ENCODE assay signal across 8 cellular contexts in genomic region chr1:203304919-203305808, GRCh38. TPM values are rescaled to one million over a fixed set of nuclear protein-coding genes. Genes with fewer than 3 reads are reported as not detected.
DNase-seq lines count a peak whose midpoint lies in the region; ATAC-seq and TF ChIP-seq lines count a peak whose summit lies in the region.

Gene BTG2 (plus strand): TSS chr1:203305519. CDS start chr1:203305607, 88 bp downstream.

- H3K36me3 Mint-ChIP-seq in HFFc6 (ENCODE audit: low read depth) = peaks cover 17% of the 10 kb centered on the region
- H3K36me3 Mint-ChIP-seq in activated naive CD4-positive, alpha-beta T cell treated with anti-CD3 and anti-CD28 coated beads, Interleukin-2, amount 10 ng/mL, durations not matched to agents 7 days and 5 days = peaks cover 43% of the 10 kb centered on the region

- peaks cover 22 to 53% of the 10 kb centered on the region in 2 experiments for H3K4me1 ChIP-seq in SK-N-SH (ENCODE audit: control insufficient read depth in 1 of 2, insufficient read depth in 2 of 2, low read depth in 1 of 2, low read length in 1 of 2)
- peaks cover 3 to 45% (median 25%) of the 10 kb centered on the region in 3 donors for H3K4me1 ChIP-seq in gastroesophageal sphincter
- H3K4me1 ChIP-seq in neutrophil (ENCODE audit: control insufficient read depth in 1 of 2, insufficient read depth in 1 of 2, low read depth in 1 of 2, low read length in 1 of 2) = peaks cover 74 to 88% of the 10 kb centered on the region in 2 experiments

- no peak for TF ChIP-seq RAD21 in SK-N-SH (IDR thresholded peaks at IDR 0.05; ENCODE audit: low read length)

- H3K4me1 Mint-ChIP-seq in HFFc6 (ENCODE audit: low read depth) = peaks cover 55% of the 10 kb centered on the region
- H3K4me1 Mint-ChIP-seq in activated naive CD4-positive, alpha-beta T cell treated with anti-CD3 and anti-CD28 coated beads, Interleukin-2, amount 10 ng/mL, durations not matched to agents 7 days and 5 days = peaks cover 61% of the 10 kb centered on the region

- POLR2A ChIA-PET in SK-N-SH (lab: Yijun Ruan, JAX) = interaction anchor here (1.0 to 2.5 kb wide), 3 partner anchors 11 to 28 kb away, joined by 3 to 15 read pairs (median 12); no protein-coding TSS in a partner anchor

- no peaks in the 10 kb centered on the region for H3K27me3 ChIP-seq in GM06990 (replicated peaks; ENCODE audit: control insufficient read depth, insufficient read depth, low read length)
- H3K27me3 ChIP-seq in SK-N-SH (ENCODE audit: insufficient read depth) = no peaks in the 10 kb centered on the region
- H3K27me3 ChIP-seq in gastroesophageal sphincter = no peaks in the 10 kb centered on the region
- H3K27me3 ChIP-seq in neutrophil = no peaks in the 10 kb centered on the region

- TF ChIP-seq EP300 in SK-N-SH (IDR thresholded peaks at IDR 0.05; ENCODE audit: borderline replicate concordance in 1 of 2, low read depth in 1 of 2, low read length in 1 of 2) = no peak
- no peak for TF ChIP-seq EP300 in gastroesophageal sphincter (IDR thresholded peaks at IDR 0.05)

- TF ChIP-seq CTCF in GM06990 (IDR thresholded peaks at IDR 0.05; ENCODE audit: insufficient read depth, low read length, poor library complexity, severe bottlenecking) = no peak
- TF ChIP-seq CTCF in HFFc6 (IDR thresholded peaks at IDR 0.05) = no peak
- no peak for TF ChIP-seq CTCF in NB4 (IDR thresholded peaks at IDR 0.05; ENCODE audit: low read depth, low read length)
- no peak for TF ChIP-seq CTCF in SK-N-SH (IDR thresholded peaks at IDR 0.05)
- peak in 2 of 4 experiments; percentile 7 to 11 for TF ChIP-seq CTCF in gastroesophageal sphincter (IDR thresholded peaks at IDR 0.05)
- peak; percentile 44 for TF ChIP-seq CTCF in neutrophil (IDR thresholded peaks at IDR 0.05)

- CTCF ChIA-PET in SK-N-SH (lab: Yijun Ruan, JAX) = interaction anchor here (0.6 to 9.2 kb wide), 12 partner anchors 12 to 183 kb away, joined by 3 to 127 read pairs (median 6); no protein-coding TSS in a partner anchor
- CTCF ChIA-PET in activated naive CD4-positive, alpha-beta T cell treated with anti-CD3 and anti-CD28 coated beads, Interleukin-2, amount 10 ng/mL, durations not matched to agents 7 days and 5 days (lab: Charles Lee) = interaction anchor here (1.0 to 8.9 kb wide), 6 partner anchors 10 to 34 kb away, joined by 3 to 138 read pairs (median 71); no protein-coding TSS in a partner anchor

- H3K36me3 ChIP-seq in GM06990 (ENCODE audit: control insufficient read depth, insufficient read depth, low read length) = peaks cover 25% of the 10 kb centered on the region
- H3K36me3 ChIP-seq in SK-N-SH (replicated peaks in 1 of 2; ENCODE audit: control insufficient read depth in 1 of 2, insufficient read depth in 2 of 2, low read length in 1 of 2) = peaks cover 15 to 23% of the 10 kb centered on the region in 2 experiments
- H3K36me3 ChIP-seq in gastroesophageal sphincter = peaks cover 0 to 35% of the 10 kb centered on the region in 2 donors
- H3K36me3 ChIP-seq in neutrophil = peaks cover 40% of the 10 kb centered on the region

- 25% methylated on average over 24 of the region's 79 CpGs for WGBS in SK-N-SH (ENCODE audit: low lambda C conversion rate)
- WGBS in gastroesophageal sphincter (ENCODE audit: low coverage in 1 of 2), 2 donors = 6 to 12% methylated on average over 12 to 15 of the region's 79 CpGs

- H3K79me2 ChIP-seq in SK-N-SH (ENCODE audit: insufficient read depth) = peaks cover 32% of the 10 kb centered on the region

- H3K9me3 Mint-ChIP-seq in HFFc6 = no peaks in the 10 kb centered on the region
- H3K9me3 Mint-ChIP-seq in activated naive CD4-positive, alpha-beta T cell treated with anti-CD3 and anti-CD28 coated beads, Interleukin-2, amount 10 ng/mL, durations not matched to agents 7 days and 5 days = no peaks in the 10 kb centered on the region

- H3F3A ChIP-seq in SK-N-SH (replicated peaks; ENCODE audit: insufficient read depth) = peaks cover 4% of the 10 kb centered on the region

- DNase-seq in GM06990 (ENCODE audit: extremely low read depth, insufficient read length) (peak; percentile 94), HFFc6 (peak; percentile 79), NB4 (ENCODE audit: low read depth) (peak; percentile 81), SK-N-SH (peak; percentile 99), substantia nigra (lab: John Stamatoyannopoulos, UW) (peak; percentile 71 to 100 (median 94))
- peak; percentile 94 for DNase-seq in activated naive CD4-positive, alpha-beta T cell treated with anti-CD3 and anti-CD28 coated beads, Interleukin-2, amount 10 ng/mL, durations not matched to agents 7 days and 5 days

- H3K27me3 Mint-ChIP-seq in HFFc6 (ENCODE audit: insufficient read depth) = peaks cover 18% of the 10 kb centered on the region
- no peaks in the 10 kb centered on the region for H3K27me3 Mint-ChIP-seq in activated naive CD4-positive, alpha-beta T cell treated with anti-CD3 and anti-CD28 coated beads, Interleukin-2, amount 10 ng/mL, durations not matched to agents 7 days and 5 days

- H3K4me2 ChIP-seq in SK-N-SH = peak within 1 kb of the TSS; percentile 99

- H3K4me3 ChIP-seq in GM06990 (replicated peaks; ENCODE audit: low read depth, low read length) (peak within 1 kb of the TSS; percentile 98), NB4 (ENCODE audit: low read depth, low read length) (peak within 1 kb of the TSS; percentile 67), SK-N-SH (ENCODE audit: low read depth in 2 of 2, low read length in 1 of 2) (peak within 1 kb of the TSS; percentile 84 to 94), gastroesophageal sphincter (peak within 1 kb of the TSS; percentile 76 to 92), neutrophil (ENCODE audit: low read depth in 1 of 2, low read length in 1 of 2) (peak within 1 kb of the TSS; percentile 91 to 99)

- H3K27ac ChIP-seq in SK-N-SH (ENCODE audit: low read depth in 2 of 2, low read length in 1 of 2) (peak within 1 kb of the TSS; percentile 45 to 83; a peak in 3 of 4 replicates), gastroesophageal sphincter (peak within 1 kb of the TSS; percentile 93 to 99 (median 96)), neutrophil (peak within 1 kb of the TSS; percentile 100), substantia nigra (ENCODE audit: low read depth, low read length, poor library complexity, severe bottlenecking) (peak within 1 kb of the TSS; percentile 97)

- H4K20me1 ChIP-seq in SK-N-SH (ENCODE audit: insufficient read depth) = peaks cover 36% of the 10 kb centered on the region

- TF ChIP-seq POLR2A in NB4 (IDR thresholded peaks at IDR 0.05; ENCODE audit: extremely low read depth, insufficient read length) = no peak
- TF ChIP-seq POLR2A in gastroesophageal sphincter (IDR thresholded peaks at IDR 0.05) = peak; percentile 100

- peak within 1 kb of the TSS; percentile 80 for H2AFZ ChIP-seq in SK-N-SH (ENCODE audit: low read depth)

- H3K4me3 Mint-ChIP-seq in HFFc6 = peak within 1 kb of the TSS; percentile 95
- H3K4me3 Mint-ChIP-seq in activated naive CD4-positive, alpha-beta T cell treated with anti-CD3 and anti-CD28 coated beads, Interleukin-2, amount 10 ng/mL, durations not matched to agents 7 days and 5 days = peak within 1 kb of the TSS; percentile 86

- H3K27ac Mint-ChIP-seq in HFFc6 = peak within 1 kb of the TSS; percentile 72
- peak within 1 kb of the TSS; percentile 90 for H3K27ac Mint-ChIP-seq in activated naive CD4-positive, alpha-beta T cell treated with anti-CD3 and anti-CD28 coated beads, Interleukin-2, amount 10 ng/mL, durations not matched to agents 7 days and 5 days

- H3K9me3 ChIP-seq in SK-N-SH (no peaks in the 10 kb centered on the region), gastroesophageal sphincter (no peaks in the 10 kb centered on the region), neutrophil (no peaks in the 10 kb centered on the region)

- peak within 1 kb of the TSS; percentile 83 for H3K9ac ChIP-seq in SK-N-SH

- H3K9me2 ChIP-seq in SK-N-SH = no peaks in the 10 kb centered on the region

- peak; percentile 92 for ATAC-seq in gastroesophageal sphincter

TF ChIP-seq in SK-N-SH, 30 proteins besides CTCF, POLR2A, EP300 and RAD21 (continues in another document):
- TF ChIP-seq FOXJ3 (CRISPR knock-in tag; IDR thresholded peaks at IDR 0.05) (no peak), RCOR1 (IDR thresholded peaks at IDR 0.05; ENCODE audit: low read length) (0 out of 2 replicates have a peak, but pooled peaks have one; percentile 7), POLR2AphosphoS5 (IDR thresholded peaks at IDR 0.05; ENCODE audit: low read depth, low read length) (peak; percentile 100), SMC3 (IDR thresholded peaks at IDR 0.05; ENCODE audit: low read depth, low read length) (no peak), MXI1 (IDR thresholded peaks at IDR 0.05; ENCODE audit: low read depth, low read length) (peak; percentile 56; the same call in 1 of the 2 replicates), GATA2 (CRISPR knock-in tag; IDR thresholded peaks at IDR 0.05) (no peak), SIN3A (IDR thresholded peaks at IDR 0.05; ENCODE audit: borderline replicate concordance, low read depth, low read length) (peak; percentile 85), FOSL2 (IDR thresholded peaks at IDR 0.05; ENCODE audit: borderline replicate concordance, low read depth) (no peak), TAF1 (IDR thresholded peaks at IDR 0.05; ENCODE audit: borderline replicate concordance, low read depth, low read length) (peak; percentile 92), CHD2 (IDR thresholded peaks at IDR 0.05; ENCODE audit: low read length, partially characterized antibody) (peak; percentile 28), NRF1 (IDR thresholded peaks at IDR 0.05; ENCODE audit: low read depth, low read length) (peak; percentile 7; the same call in 1 of the 2 replicates)

RNA-seq across cellular contexts. Expression of gene BTG2, which starts in this region (rescaled TPM):
- 10 to 100 TPM; 12.7 to 18.5 (median 13.7) TPM for total RNA-seq in HFFc6 (2021; fragmentation: NEBNext Ultra II Directional; extraction: Animal tissue kit (Norgen Biotek cat#: 25700))
- 26.2 and 33.5 TPM in 2 replicates for polyA plus RNA-seq in SK-N-SH (2012; rRNA removed)
- 19.1 and 24.9 TPM in 2 replicates for polyA plus RNA-seq in SK-N-SH (2012; cell fraction: cytosol; rRNA removed)
- polyA plus RNA-seq in SK-N-SH (2012; cell fraction: nucleus; rRNA removed) = 13.7 and 24.3 TPM in 2 replicates
- total RNA-seq in gastroesophageal sphincter = 100 to 1,000 TPM in 3 of 4 donors, 10 to 100 TPM in 1; 74.5 to 169 (median 116) TPM

Comparison
In these comparisons a context has a peak if more than half of its experiments do, and no peak if none do; other contexts are left out.
1. Peak in every context shown above with its lines: DNase-seq, ATAC-seq, H3K4me3 ChIP-seq and H3K27ac ChIP-seq.